In the genomic region with DNA sequence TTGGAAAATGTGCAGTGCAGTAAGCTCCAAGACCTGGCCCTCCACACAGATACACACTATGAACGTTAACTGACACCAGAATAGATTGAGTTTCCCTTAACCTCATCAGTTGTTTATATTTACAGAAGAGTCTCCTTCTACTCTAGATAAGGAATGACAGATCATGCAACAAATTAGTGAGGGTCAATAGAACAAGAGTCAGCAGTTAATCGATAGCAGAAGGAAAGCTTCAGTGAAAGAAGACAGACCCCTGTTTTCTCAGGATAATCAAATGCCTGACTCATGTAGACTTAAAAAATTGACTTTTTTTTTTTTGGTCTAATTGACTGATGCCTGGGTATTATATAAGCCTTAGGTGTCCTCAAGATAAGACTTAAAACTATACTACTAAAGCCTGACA, we compare ENCODE assay signal across 28 cellular contexts.
"Had no signal": no experiment of that assay in that cellular context is flagged by ENCODE, and none has a peak within 500 bp of the region (broad histone marks: within the 10 kb centered on the region; RNA-seq: fewer than 3 reads in every experiment).

No MANE protein-coding gene starts in this region.

- H3K4me3 ChIP-seq: colonic mucosa, coronary artery, dorsolateral prefrontal cortex, esophagus muscularis mucosa, esophagus squamous epithelium, gastrocnemius medialis, gastroesophageal sphincter, heart left ventricle, heart right ventricle, hepatocyte had no signal

- FAIRE-seq: endometrium, endothelial cell of umbilical vein, frontal cortex had no signal

- H3K4me1 ChIP-seq: colonic mucosa, esophagus muscularis mucosa, esophagus squamous epithelium, foreskin keratinocyte, gastroesophageal sphincter, heart left ventricle, heart right ventricle had no signal

- DNase-seq: colonic mucosa; cortex of kidney; dermis blood vessel endothelial cell; dorsolateral prefrontal cortex; effector CD4-positive, alpha-beta T cell; effector CD8-positive, alpha-beta T cell; effector memory CD4-positive, alpha-beta T cell; effector memory CD8-positive, alpha-beta T cell; endodermal cell; erythroblast; esophagus squamous epithelium; foreskin fibroblast; foreskin keratinocyte; foreskin melanocyte; gastrocnemius medialis; glutamatergic neuron; head of caudate nucleus; heart left ventricle; heart right ventricle had no signal

- H3K9me3 ChIP-seq: colonic mucosa, esophagus squamous epithelium, gastrocnemius medialis had no signal

- ATAC-seq: effector memory CD8-positive, alpha-beta T cell; esophagus mucosa; foreskin keratinocyte; gastrocnemius medialis; gastroesophageal sphincter; heart left ventricle; heart right ventricle had no signal

- H3K4me2 ChIP-seq: hepatocyte had no signal

- H3K27ac ChIP-seq: colonic mucosa, coronary artery, dorsolateral prefrontal cortex, epithelial cell of prostate, esophagus muscularis mucosa, esophagus squamous epithelium, foreskin keratinocyte, gastrocnemius medialis, gastroesophageal sphincter, heart left ventricle, heart right ventricle, hepatocyte had no signal
